Comparison of ENCODE assay signal across 8 cellular contexts in the genomic region with DNA sequence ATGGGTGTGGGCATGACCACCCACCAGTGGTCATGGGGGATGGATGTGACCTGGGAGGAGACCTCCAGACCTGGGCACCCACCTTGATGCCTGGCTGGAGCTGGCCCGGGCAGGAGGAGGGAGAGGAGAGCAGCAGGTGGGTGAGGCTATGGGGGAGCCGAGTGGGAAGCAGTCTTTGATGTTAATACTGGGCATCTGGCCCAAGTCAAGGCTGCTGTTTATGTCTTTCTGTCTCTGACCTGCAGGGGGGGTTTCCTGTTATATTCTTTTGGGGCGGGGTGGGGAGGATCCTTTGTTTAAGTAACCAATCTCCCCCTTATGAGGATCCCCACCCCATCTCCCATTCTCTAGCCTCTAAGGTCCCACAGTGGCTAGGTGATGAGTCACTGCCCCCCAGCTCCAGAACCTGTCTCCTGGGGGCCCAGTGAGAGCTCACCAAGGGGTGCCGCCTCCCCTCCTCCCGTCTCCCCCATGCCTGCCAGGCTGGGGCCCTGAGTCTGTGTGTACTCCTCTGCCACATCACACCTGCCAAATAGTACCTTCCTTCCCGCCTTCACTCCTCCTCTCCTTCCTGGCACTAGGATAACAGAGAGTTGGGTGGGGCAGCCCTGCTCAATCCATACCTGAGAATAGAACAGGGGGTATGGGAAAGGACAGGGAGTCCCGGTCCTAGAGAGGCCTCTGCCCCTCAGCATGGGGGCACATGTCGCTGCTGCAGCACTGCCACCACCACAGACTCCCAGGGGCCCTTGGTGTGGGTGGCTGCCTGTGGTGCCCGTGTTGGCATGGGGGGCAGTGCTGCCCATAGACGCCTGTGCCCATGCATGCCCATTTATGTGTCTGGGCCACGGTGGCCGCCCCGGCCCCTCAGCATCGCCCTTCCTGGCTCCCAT. TPM values are rescaled to one million over a fixed set of nuclear protein-coding genes. Genes with fewer than 3 reads are reported as not detected.
DNase-seq lines count a peak whose midpoint lies in the region; ATAC-seq, FAIRE-seq and TF ChIP-seq lines count a peak whose summit lies in the region.

No MANE protein-coding gene starts in this region.

- no peak for FAIRE-seq in GM12878 (lab: Jason Lieb, UNC)

- no peaks in the 10 kb centered on the region for H3K27me3 ChIP-seq in Peyer's patch
- H3K27me3 ChIP-seq in GM12878 (replicated peaks in 1 of 2; ENCODE audit: control insufficient read depth in 2 of 2, insufficient read depth in 2 of 2, low read length in 1 of 2) = peaks cover 0 to 1% of the 10 kb centered on the region in 2 experiments; a peak in 2 of 4 replicates
- H3K27me3 ChIP-seq in thyroid gland = no peaks in the 10 kb centered on the region

- H2AFZ ChIP-seq in GM12878 (ENCODE audit: control insufficient read depth, low read depth, low read length) = peak overlapping the region; percentile 96; the same call in 1 of the 2 replicates

- TF ChIP-seq RAD21 in GM12878 (IDR thresholded peaks at IDR 0.05; ENCODE audit: insufficient read depth, low read depth, low read length) = no peak

- peak overlapping the region in 3 of 4 donors; percentile 15 to 48 (median 40) for H3K4me3 ChIP-seq in Peyer's patch
- H3K4me3 ChIP-seq in GM12878 = no peak overlapping the region
- H3K4me3 ChIP-seq in thyroid gland (replicated peaks in 1 of 3) = peak overlapping the region in 1 of 3 donors; percentile 11

- H3K4me2 ChIP-seq in GM12878 (ENCODE audit: control insufficient read depth, insufficient read depth) = peak overlapping the region; percentile 94

- in situ Hi-C loops in GM12878 (cut with MboI) = no loop called here

- H3K4me1 ChIP-seq in Peyer's patch (peaks cover 26 to 91% (median 50%) of the 10 kb centered on the region in 4 donors), GM12878 (ENCODE audit: control insufficient read depth, insufficient read depth, low read length) (peaks cover 26% of the 10 kb centered on the region), thyroid gland (peaks cover 83 to 91% of the 10 kb centered on the region in 2 donors)

- intact Hi-C loops in GM12878 (cut with micrococcal nuclease; ENCODE audit: unreplicated experiment) (loop anchor here (10.0 kb wide), 1 partner anchor 95 kb away; no protein-coding TSS in a partner anchor), left colon (cut with DNase I, micrococcal nuclease) (loop anchor here in 1 of 2 donors (5.0 kb wide), 1 partner anchor 37 kb away; no protein-coding TSS in a partner anchor), thyroid gland (cut with DNase I) (loop anchor here (10.0 kb wide), 1 partner anchor 95 kb away; no protein-coding TSS in a partner anchor)

- POLR2A ChIA-PET in GM12878 (lab: Charles Lee) = interaction anchor here (0.6 to 1.3 kb wide), 3 partner anchors 16 to 182 kb away, joined by 5 to 10 read pairs (median 6); a partner anchor contains a TSS

- no peaks in the 10 kb centered on the region for H4K20me1 ChIP-seq in GM12878 (ENCODE audit: control insufficient read depth, insufficient read depth)

- TF ChIP-seq POLR2A in Peyer's patch (IDR thresholded peaks at IDR 0.05) = peak; percentile 27 to 59
- TF ChIP-seq POLR2A in GM12878 (IDR thresholded peaks at IDR 0.05; ENCODE audit: low read depth, low read length) = no peak
- TF ChIP-seq POLR2A in thyroid gland (IDR thresholded peaks at IDR 0.05) = no peak

- SMC1A ChIA-PET in GM12878 (lab: Charles Lee; ENCODE audit: uncharacterized antibody, unreplicated experiment) = interaction anchor here (0.5 to 2.3 kb wide), 8 partner anchors 12 to 293 kb away, joined by 3 to 17 read pairs (median 4); a partner anchor contains a TSS

- H3K36me3 ChIP-seq in Peyer's patch (no peaks in the 10 kb centered on the region), GM12878 (ENCODE audit: control insufficient read depth in 2 of 2, insufficient read depth in 2 of 2, low read length in 1 of 2) (no peaks in the 10 kb centered on the region), thyroid gland (no peaks in the 10 kb centered on the region)

- TF ChIP-seq CTCF in Peyer's patch (IDR thresholded peaks at IDR 0.05) (peak in 5 of 6 experiments; percentile 9 to 47 (median 36)), GM12878 (IDR thresholded peaks at IDR 0.05 in 2 of 3, conservative IDR thresholded peaks at IDR 0.05 in 1 of 3; ENCODE audit: control insufficient read depth in 2 of 3, extremely low read depth in 1 of 3, insufficient read depth in 1 of 3, low read depth in 3 of 3, low read length in 3 of 3) (peak in 2 of 3 experiments; percentile 10 to 16; a peak in 1 of 6 replicates), thyroid gland (IDR thresholded peaks at IDR 0.05) (peak in 1 of 6 experiments; percentile 23)

- no peak for TF ChIP-seq EP300 in GM12878 (IDR thresholded peaks at IDR 0.05; ENCODE audit: borderline replicate concordance in 1 of 2, control insufficient read depth in 1 of 2, low read depth in 2 of 2, low read length in 2 of 2)

- H3K9me3 ChIP-seq in Peyer's patch (no peaks in the 10 kb centered on the region), GM12878 (replicated peaks; ENCODE audit: control insufficient read depth, insufficient read depth, low read length) (no peaks in the 10 kb centered on the region), thyroid gland (no peaks in the 10 kb centered on the region)

- WGBS in GM12878 (ENCODE audit: insufficient coverage, insufficient replicate concordance, low lambda C conversion rate, missing lambda C conversion rate) = 16% methylated on average over 14 of the region's 14 CpGs
- WGBS in thyroid gland, 2 donors = 15 to 44% methylated on average over 8 to 11 of the region's 14 CpGs

- H3K27ac ChIP-seq in Peyer's patch = peak overlapping the region; percentile 78 to 100 (median 94)
- H3K27ac ChIP-seq in GM12878 (ENCODE audit: control insufficient read depth, insufficient read depth) = no peak overlapping the region
- peak overlapping the region; percentile 92 to 94 (median 93) for H3K27ac ChIP-seq in thyroid gland

- DNase-seq in Ammon's horn (ENCODE audit: low spot score) (peak; percentile 48), H4 (ENCODE audit: low spot score) (peak; percentile 67), Peyer's patch (peak; percentile 63 to 73 (median 72)), GM12878 (ENCODE audit: low read depth, low spot score) (no peak), left colon (peak; percentile 67 to 84), thyroid gland (peak; percentile 61 to 63)

- ATAC-seq in GM12878 (peak; percentile 71), left colon (peak; percentile 48), HG03457 (IDR thresholded peaks at IDR 0.05; ENCODE audit: unreplicated experiment) (no peak), HG02885 (IDR thresholded peaks at IDR 0.05; ENCODE audit: poor library complexity, unreplicated experiment) (no peak)

- BruUV-seq in GM12878 (replicated peaks; lab: Mats Ljungman, UMichigan) = no TSS peak

- CTCF ChIA-PET in GM12878 (lab: Yijun Ruan, JAX) = interaction anchor here (0.5 to 15.2 kb wide), 5 partner anchors 16 to 97 kb away, joined by 3 to 120 read pairs (median 7); a partner anchor contains a TSS

- RAD21 ChIA-PET in GM12878 (lab: Charles Lee; ENCODE audit: unreplicated experiment) = interaction anchor here (1.1 to 1.7 kb wide), 3 partner anchors 15 to 43 kb away, joined by 3 to 5 read pairs (median 4); no protein-coding TSS in a partner anchor

- no peak overlapping the region for H3K9ac ChIP-seq in GM12878 (ENCODE audit: control insufficient read depth, insufficient read depth, low read length)

- H3K79me2 ChIP-seq in GM12878 (ENCODE audit: control insufficient read depth, insufficient read depth, low read length) = no peaks in the 10 kb centered on the region

RNA-seq across cellular contexts. Expression of a gene that starts 7.2 kb away (rescaled TPM):
- total RNA-seq in H4 (2014; rRNA removed; shearing (Covaris generic)) = 13.6 and 16.6 TPM in 2 replicates
- total RNA-seq in Peyer's patch (10 to 100 TPM; 43.4 to 80.5 (median 68.5) TPM), GM12878 (2014; rRNA removed) (0.65 and 0.68 TPM in 2 replicates), GM12878 (2014; rRNA removed; fragmentation: Illumina TruSeq; extraction: Trizol) (0.63 and 0.64 TPM in 2 replicates), GM12878 (2021) (1.5 and 2.0 TPM in 2 replicates), left colon (10 to 100 TPM; 48.4 to 56.3 TPM), thyroid gland (10 to 100 TPM; 34.0 to 52.9 (median 44.8) TPM)
- total RNA-seq in GM12878 (2013; cell fraction: nucleolus; rRNA removed) = 3.8 and 5.5 TPM in 2 replicates
- 1.2 TPM for polyA plus RNA-seq in GM12878 (2011; ENCODE audit: low read depth)
- polyA plus RNA-seq in GM12878 (2011; rRNA removed) (0.81 and 1.1 TPM in 2 replicates), GM12878 (2014; fragmentation: Illumina TruSeq; extraction: Trizol) (1.0 and 1.2 TPM in 2 replicates), GM12878 (2014; fragmentation: Nextera tagmentation; extraction: Ambion mirVana) (under 1 TPM; 0.03 to 0.07 TPM), GM12878 (2014; rRNA removed) (0.64 and 0.81 TPM in 2 replicates), GM12878 (2016; fragmentation: Nextera tagmentation; extraction: Ambion mirVana) (under 1 TPM; 0.07 to 0.64 TPM)
- 1.5 TPM in 2 replicates for polyA plus RNA-seq in GM12878 (2011; cell fraction: cytosol; rRNA removed)
- polyA plus RNA-seq in GM12878 (2011; cell fraction: nucleus; rRNA removed) = 1.1 and 1.4 TPM in 2 replicates
- polyA plus RNA-seq in GM12878 (2012) = 1.9 and 2.2 TPM in 2 replicates
- polyA minus RNA-seq in GM12878 (2011; rRNA and poly(A)+ RNA removed) = 1.1 and 1.4 TPM in 2 replicates
- polyA minus RNA-seq in GM12878 (2011; cell fraction: cytosol; rRNA and poly(A)+ RNA removed) = 0.42 and 0.80 TPM in 2 replicates
- polyA minus RNA-seq in GM12878 (2011; cell fraction: nucleus; rRNA and poly(A)+ RNA removed) = 0.48 and 0.57 TPM in 2 replicates

RNA-seq across cellular contexts. Expression of a gene that starts 15.8 kb away (rescaled TPM):
- total RNA-seq in H4 (2014; rRNA removed; shearing (Covaris generic)) = 33.9 and 44.5 TPM in 2 replicates
- 100 to 1,000 TPM in 3 of 4 donors, 10 to 100 TPM in 1; 77.9 to 176 (median 146) TPM for total RNA-seq in Peyer's patch
- total RNA-seq in GM12878 (2013; cell fraction: nucleolus; rRNA removed) = 191 and 225 TPM in 2 replicates
- 33.5 and 40.6 TPM in 2 replicates for total RNA-seq in GM12878 (2014; rRNA removed)
- 32.8 and 35.3 TPM in 2 replicates for total RNA-seq in GM12878 (2014; rRNA removed; fragmentation: Illumina TruSeq; extraction: Trizol)
- 74.1 and 84.7 TPM in 2 replicates for total RNA-seq in GM12878 (2021)
- polyA plus RNA-seq in GM12878 (2011; ENCODE audit: low read depth) = 47.6 TPM
- 31.1 and 74.8 TPM in 2 replicates for polyA plus RNA-seq in GM12878 (2011; rRNA removed)
- polyA plus RNA-seq in GM12878 (2011; cell fraction: cytosol; rRNA removed) = 78.2 and 80.7 TPM in 2 replicates
- 270 and 289 TPM in 2 replicates for polyA plus RNA-seq in GM12878 (2011; cell fraction: nucleus; rRNA removed)
- polyA plus RNA-seq in GM12878 (2012) = 54.5 and 59.0 TPM in 2 replicates
- 77.0 and 85.1 TPM in 2 replicates for polyA plus RNA-seq in GM12878 (2014; fragmentation: Illumina TruSeq; extraction: Trizol)
- 10 to 100 TPM in 1 of 2 experiments, 1 to 10 TPM in 1; 5.4 to 10.3 TPM for polyA plus RNA-seq in GM12878 (2014; fragmentation: Nextera tagmentation; extraction: Ambion mirVana)
- polyA plus RNA-seq in GM12878 (2014; rRNA removed) = 58.6 and 75.5 TPM in 2 replicates
- polyA plus RNA-seq in GM12878 (2016; fragmentation: Nextera tagmentation; extraction: Ambion mirVana) = 10 to 100 TPM; 89.9 to 97.4 TPM
- 93.6 and 96.4 TPM in 2 replicates for polyA minus RNA-seq in GM12878 (2011; rRNA and poly(A)+ RNA removed)
- 54.1 and 61.4 TPM in 2 replicates for polyA minus RNA-seq in GM12878 (2011; cell fraction: cytosol; rRNA and poly(A)+ RNA removed)
- polyA minus RNA-seq in GM12878 (2011; cell fraction: nucleus; rRNA and poly(A)+ RNA removed) = 104 and 143 TPM in 2 replicates
- 100 to 1,000 TPM in 1 of 2 donors, 10 to 100 TPM in 1; 63.4 to 108 TPM for total RNA-seq in left colon
- 10 to 100 TPM; 37.1 to 68.4 (median 56.6) TPM for total RNA-seq in thyroid gland

RNA-seq across cellular contexts. Expression of a gene that starts 30.4 kb away (rescaled TPM):
- 0.39 and 2.2 TPM in 2 replicates for total RNA-seq in H4 (2014; rRNA removed; shearing (Covaris generic))
- total RNA-seq in Peyer's patch (10 to 100 TPM; 13.2 to 38.8 (median 18.9) TPM), GM12878 (2014; rRNA removed) (0.49 and 1.0 TPM in 2 replicates), GM12878 (2014; rRNA removed; fragmentation: Illumina TruSeq; extraction: Trizol) (0.31 and 0.37 TPM in 2 replicates), GM12878 (2021) (3.4 and 3.6 TPM in 2 replicates), left colon (10 to 100 TPM; 16.9 to 19.8 TPM), thyroid gland (1 to 10 TPM; 3.4 to 9.9 (median 5.1) TPM)
- total RNA-seq in GM12878 (2013; cell fraction: nucleolus; rRNA removed) = 5.0 TPM in 2 replicates
- 0.85 TPM for polyA plus RNA-seq in GM12878 (2011; ENCODE audit: low read depth)
- polyA plus RNA-seq in GM12878 (2011; rRNA removed) (0.17 and 0.41 TPM in 2 replicates), GM12878 (2014; fragmentation: Illumina TruSeq; extraction: Trizol) (0.44 and 1.8 TPM in 2 replicates), GM12878 (2014; fragmentation: Nextera tagmentation; extraction: Ambion mirVana) (under 1 TPM; 0.10 to 0.33 TPM), GM12878 (2014; rRNA removed) (0.87 and 1.2 TPM in 2 replicates), GM12878 (2016; fragmentation: Nextera tagmentation; extraction: Ambion mirVana) (1 to 10 TPM; 1.8 to 2.6 TPM)
- 0.67 and 1.2 TPM in 2 replicates for polyA plus RNA-seq in GM12878 (2011; cell fraction: cytosol; rRNA removed)
- 5.1 and 5.9 TPM in 2 replicates for polyA plus RNA-seq in GM12878 (2011; cell fraction: nucleus; rRNA removed)
- polyA plus RNA-seq in GM12878 (2012) = 2.0 and 3.6 TPM in 2 replicates
- polyA minus RNA-seq in GM12878 (2011; rRNA and poly(A)+ RNA removed) = 1.0 and 1.4 TPM in 2 replicates
- polyA minus RNA-seq in GM12878 (2011; cell fraction: cytosol; rRNA and poly(A)+ RNA removed) = 2.1 TPM in 2 replicates
- 3.1 and 6.0 TPM in 2 replicates for polyA minus RNA-seq in GM12878 (2011; cell fraction: nucleus; rRNA and poly(A)+ RNA removed)

RNA-seq across cellular contexts. Expression of a gene that starts 51.8 kb away (rescaled TPM):
- total RNA-seq in H4 (2014; rRNA removed; shearing (Covaris generic)) = 38.4 and 39.1 TPM in 2 replicates
- total RNA-seq in Peyer's patch (100 to 1,000 TPM in 3 of 4 donors, 10 to 100 TPM in 1; 86.3 to 207 (median 117) TPM), GM12878 (2014; rRNA removed) (56.3 and 57.6 TPM in 2 replicates), GM12878 (2014; rRNA removed; fragmentation: Illumina TruSeq; extraction: Trizol) (56.4 and 56.5 TPM in 2 replicates), GM12878 (2021) (47.8 and 50.6 TPM in 2 replicates), left colon (10 to 100 TPM; 77.4 to 82.0 TPM), thyroid gland (100 to 1,000 TPM in 1 of 4 donors, 10 to 100 TPM in 3; 69.9 to 101 (median 80.4) TPM)
- total RNA-seq in GM12878 (2013; cell fraction: nucleolus; rRNA removed) = 146 and 147 TPM in 2 replicates
- 38.1 TPM for polyA plus RNA-seq in GM12878 (2011; ENCODE audit: low read depth)
- polyA plus RNA-seq in GM12878 (2011; rRNA removed) (80.9 and 101 TPM in 2 replicates), GM12878 (2014; fragmentation: Illumina TruSeq; extraction: Trizol) (95.2 and 110 TPM in 2 replicates), GM12878 (2014; fragmentation: Nextera tagmentation; extraction: Ambion mirVana) (10 to 100 TPM; 11.1 to 18.0 TPM), GM12878 (2014; rRNA removed) (52.0 and 53.1 TPM in 2 replicates), GM12878 (2016; fragmentation: Nextera tagmentation; extraction: Ambion mirVana) (1 to 10 TPM; 6.1 to 9.5 TPM)
- 34.6 and 35.7 TPM in 2 replicates for polyA plus RNA-seq in GM12878 (2011; cell fraction: cytosol; rRNA removed)
- 220 and 227 TPM in 2 replicates for polyA plus RNA-seq in GM12878 (2011; cell fraction: nucleus; rRNA removed)
- 45.9 and 51.6 TPM in 2 replicates for polyA plus RNA-seq in GM12878 (2012)
- 33.0 and 40.5 TPM in 2 replicates for polyA minus RNA-seq in GM12878 (2011; rRNA and poly(A)+ RNA removed)
- 16.6 and 20.3 TPM in 2 replicates for polyA minus RNA-seq in GM12878 (2011; cell fraction: cytosol; rRNA and poly(A)+ RNA removed)
- polyA minus RNA-seq in GM12878 (2011; cell fraction: nucleus; rRNA and poly(A)+ RNA removed) = 30.2 and 34.7 TPM in 2 replicates

RNA-seq across cellular contexts. Expression of a gene that starts 54.8 kb away (rescaled TPM):
- total RNA-seq in H4 (2014; rRNA removed; shearing (Covaris generic)) = not detected in 2 replicates
- not detected for total RNA-seq in Peyer's patch
- total RNA-seq in GM12878 (2013; cell fraction: nucleolus; rRNA removed) = not detected in 2 replicates
- total RNA-seq in GM12878 (2014; rRNA removed) = 0.16 TPM in 1 of 2 replicates, not detected in the other
- 0.09 TPM in 1 of 2 replicates, not detected in the other for total RNA-seq in GM12878 (2014; rRNA removed; fragmentation: Illumina TruSeq; extraction: Trizol)
- total RNA-seq in GM12878 (2021) = 0.28 TPM in 1 of 2 replicates, not detected in the other
- polyA plus RNA-seq in GM12878 (2011; ENCODE audit: low read depth) = not detected
- polyA plus RNA-seq in GM12878 (2011; rRNA removed) = not detected in 2 replicates
- 0.06 and 0.13 TPM in 2 replicates for polyA plus RNA-seq in GM12878 (2011; cell fraction: cytosol; rRNA removed)
- polyA plus RNA-seq in GM12878 (2011; cell fraction: nucleus; rRNA removed) = 0.24 and 0.37 TPM in 2 replicates
- polyA plus RNA-seq in GM12878 (2012) = 0.15 and 0.22 TPM in 2 replicates
- 0.10 TPM in 1 of 2 replicates, not detected in the other for polyA plus RNA-seq in GM12878 (2014; fragmentation: Illumina TruSeq; extraction: Trizol)
- polyA plus RNA-seq in GM12878 (2014; fragmentation: Nextera tagmentation; extraction: Ambion mirVana) = under 1 TPM in 1 of 2 experiments, not detected in 1; 0.09 TPM
- 0.23 and 0.36 TPM in 2 replicates for polyA plus RNA-seq in GM12878 (2014; rRNA removed)
- polyA plus RNA-seq in GM12878 (2016; fragmentation: Nextera tagmentation; extraction: Ambion mirVana) = under 1 TPM in 1 of 2 experiments, not detected in 1; 0.12 TPM
- not detected in 2 replicates for polyA minus RNA-seq in GM12878 (2011; rRNA and poly(A)+ RNA removed)
- polyA minus RNA-seq in GM12878 (2011; cell fraction: cytosol; rRNA and poly(A)+ RNA removed) = not detected in 2 replicates
- polyA minus RNA-seq in GM12878 (2011; cell fraction: nucleus; rRNA and poly(A)+ RNA removed) = not detected in 2 replicates
- under 1 TPM; 0.20 to 0.67 TPM for total RNA-seq in left colon
- total RNA-seq in thyroid gland = not detected

Comparison
In these comparisons a context has a peak if more than half of its experiments do, and no peak if none do; other contexts are left out.
1. POLR2A ChIP-seq: peak in Peyer's patch (2 of 2); none in GM12878 (single experiment) and thyroid gland (0 of 2).
2. ATAC-seq: peak in GM12878 (single experiment) and left colon (single experiment); none in HG03457 (single experiment) and HG02885 (single experiment).